In the genomic region with DNA sequence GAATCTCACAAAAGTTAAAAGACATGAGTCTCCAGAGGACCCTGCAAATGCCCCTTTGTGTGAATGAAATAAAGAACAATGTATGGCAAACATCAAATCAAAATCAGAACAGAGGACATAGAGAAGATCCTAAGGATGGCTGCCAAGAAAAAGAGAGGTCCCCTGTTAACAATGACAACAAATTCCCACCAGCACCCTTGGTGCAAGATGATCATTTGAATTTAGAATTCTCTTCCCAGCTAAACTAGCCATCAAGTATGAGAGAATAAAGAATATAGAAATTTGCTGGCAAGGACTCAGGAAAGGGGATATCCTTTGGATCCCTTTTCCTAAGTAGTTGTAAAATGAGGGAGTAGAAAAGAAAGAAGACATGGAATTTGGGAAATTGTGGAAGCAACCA, we compare ENCODE assay signal across 36 cellular contexts. TPM values are rescaled to one million over a fixed set of nuclear protein-coding genes. Genes with fewer than 3 reads are reported as not detected.
"Had no signal": no experiment of that assay in that cellular context is flagged by ENCODE, and none has a peak within 500 bp of the region (broad histone marks: within the 10 kb centered on the region; RNA-seq: fewer than 3 reads in every experiment).

No MANE protein-coding gene starts in this region.

- ATAC-seq: activated naive CD4-positive, alpha-beta T cell treated with anti-CD3 and anti-CD28 coated beads, Interleukin-2, amount 50 U/mL, for 72 hours; activated naive CD8-positive, alpha-beta T cell treated with anti-CD3 and anti-CD28 coated beads, Interleukin-2, amount 50 U/mL, for 24 hours; activated T-cell treated with anti-CD3 and anti-CD28 coated beads, Interleukin-2, amount 50 U/mL, for 4 hours; activated T-cell treated with anti-CD3 and anti-CD28 coated beads, Interleukin-2, amount 50 U/mL, for 72 hours; activated T-helper 17 cell treated with anti-CD3 and anti-CD28 coated beads, Interleukin-2, amount 50 U/mL, for 72 hours; body of pancreas had no signal

- H3K4me3 ChIP-seq: adrenal gland, ascending aorta, body of pancreas, breast epithelium, cardiac muscle cell had no signal

- H3K27me3 ChIP-seq: ascending aorta, body of pancreas, breast epithelium, cardiac muscle cell had no signal

- H3K9me3 ChIP-seq: adrenal gland, ascending aorta, body of pancreas had no signal

- H3K4me1 ChIP-seq: adrenal gland, ascending aorta, body of pancreas, breast epithelium had no signal

- H3K27ac ChIP-seq: adrenal gland, ascending aorta, body of pancreas, brain microvascular endothelial cell, breast epithelium, cardiac muscle cell had no signal

- FAIRE-seq: astrocyte, bronchial epithelial cell had no signal

- H3K36me3 ChIP-seq: adrenal gland, ascending aorta, brain microvascular endothelial cell, breast epithelium, cardiac muscle cell had no signal

- DNase-seq: activated effector memory CD4-positive, alpha-beta T cell treated with anti-CD3 and anti-CD28 coated beads, Interleukin-2, amount 50 U/mL, for 16 hours; activated effector memory CD4-positive, alpha-beta T cell treated with Interleukin-2 at 50 U/mL for 16 hours; activated gamma-delta T cell; activated gamma-delta T cell treated with Interleukin-2 at 50 U/mL for 16 hours; activated naive CD4-positive, alpha-beta T cell; activated naive CD4-positive, alpha-beta T cell treated with anti-CD3 and anti-CD28 coated beads for 36 hours; activated naive CD4-positive, alpha-beta T cell treated with anti-CD3 and anti-CD28 coated beads, Interleukin-2, amount 10 ng/mL, durations not matched to agents 7 days and 5 days; activated naive CD4-positive, alpha-beta T cell treated with anti-CD3 and anti-CD28 coated beads, Interleukin-2, amount 50 U/mL, for 16 hours; activated naive CD4-positive, alpha-beta T cell treated with Interleukin-2 at 50 U/mL for 16 hours; activated naive CD8-positive, alpha-beta T cell treated with anti-CD3 and anti-CD28 coated beads for 36 hours; activated naive CD8-positive, alpha-beta T cell treated with anti-CD3 and anti-CD28 coated beads, Interleukin-2, amount 10 ng/mL, durations not matched to agents 7 days and 5 days; activated naive CD8-positive, alpha-beta T cell treated with anti-CD3 and anti-CD28 coated beads, Interleukin-2, amount 50 U/mL, for 24 hours; activated T-cell treated with anti-CD3 and anti-CD28 coated beads, Interleukin-2, amount 50 U/mL, for 4 hours; activated T-cell treated with anti-CD3 and anti-CD28 coated beads, Interleukin-2, amount 50 U/mL, for 48 hours; activated T-cell treated with anti-CD3 and anti-CD28 coated beads, Interleukin-2, amount 50 U/mL, for 72 hours; adrenal gland; amniotic stem cell; amygdala; anterior cingulate cortex; aorta; body of pancreas; brain microvascular endothelial cell; caudate nucleus; central memory CD4-positive, alpha-beta T cell; cerebellar nuclear complex had no signal

RNA-seq across cellular contexts. Expression of a gene that starts 8.2 kb away (rescaled TPM):
- total RNA-seq: astrocyte, body of pancreas, chondrocyte had no signal
- polyA plus RNA-seq: adrenal gland, cardiac muscle cell had no signal

RNA-seq across cellular contexts. Expression of a gene that starts 21.3 kb away (rescaled TPM):
- total RNA-seq: activated naive CD4-positive, alpha-beta T cell treated with anti-CD3 and anti-CD28 coated beads for 36 hours; activated naive CD4-positive, alpha-beta T cell treated with anti-CD3 and anti-CD28 coated beads, Interleukin-2, amount 50 U/mL, for 72 hours; activated naive CD8-positive, alpha-beta T cell treated with anti-CD3 and anti-CD28 coated beads for 36 hours; activated naive CD8-positive, alpha-beta T cell treated with anti-CD3 and anti-CD28 coated beads, Interleukin-2, amount 10 ng/mL, durations not matched to agents 7 days and 5 days; activated T-cell treated with anti-CD3 and anti-CD28 coated beads, Interleukin-2, amount 50 U/mL, for 4 hours; activated T-cell treated with anti-CD3 and anti-CD28 coated beads, Interleukin-2, amount 50 U/mL, for 72 hours; activated T-helper 1 cell treated with anti-CD3 and anti-CD28 coated beads, Interleukin-12 subunit alpha, Interleukin-12 subunit beta, Interleukin-2, Interleukin-4 antibody, amounts not matched to agents 30 ng/mL and 10 ng/mL and 1 ng/mL, durations not matched to agents 14 hours and 24 hours and 36 hours; activated T-helper 17 cell treated with anti-CD3 and anti-CD28 coated beads, Interleukin-2, amount 50 U/mL, for 72 hours; activated T-helper 2 cell treated with anti-CD3 and anti-CD28 coated beads, Interferon-gamma antibody, Interleukin-2, Interleukin-4, amounts not matched to agents 10 μg/mL and 5 μg/mL and 100 μg/mL, durations not matched to agents 14 hours and 24 hours and 36 hours; ascending aorta; bronchial epithelial cell; cerebellum had no signal
- polyA plus RNA-seq: aorta, cardiac muscle cell had no signal

RNA-seq across cellular contexts. Expression of a gene that starts 39.7 kb away (rescaled TPM):
- total RNA-seq: activated naive CD4-positive, alpha-beta T cell treated with anti-CD3 and anti-CD28 coated beads for 36 hours; activated naive CD4-positive, alpha-beta T cell treated with anti-CD3 and anti-CD28 coated beads, Interleukin-2, amount 50 U/mL, for 72 hours; activated naive CD8-positive, alpha-beta T cell treated with anti-CD3 and anti-CD28 coated beads for 36 hours; activated naive CD8-positive, alpha-beta T cell treated with anti-CD3 and anti-CD28 coated beads, Interleukin-2, amount 10 ng/mL, durations not matched to agents 7 days and 5 days; activated T-cell treated with anti-CD3 and anti-CD28 coated beads, Interleukin-2, amount 50 U/mL, for 72 hours; activated T-helper 1 cell treated with anti-CD3 and anti-CD28 coated beads, Interleukin-12 subunit alpha, Interleukin-12 subunit beta, Interleukin-2, Interleukin-4 antibody, amounts not matched to agents 30 ng/mL and 10 ng/mL and 1 ng/mL, durations not matched to agents 14 hours and 24 hours and 36 hours; activated T-helper 17 cell treated with anti-CD3 and anti-CD28 coated beads, Interleukin-2, amount 50 U/mL, for 72 hours; activated T-helper 2 cell treated with anti-CD3 and anti-CD28 coated beads, Interferon-gamma antibody, Interleukin-2, Interleukin-4, amounts not matched to agents 10 μg/mL and 5 μg/mL and 100 μg/mL, durations not matched to agents 14 hours and 24 hours and 36 hours; aorta; ascending aorta; astrocyte; body of pancreas; bronchial epithelial cell; cerebellum; chondrocyte had no signal
- polyA plus RNA-seq: aorta had no signal
